In the genomic region with DNA sequence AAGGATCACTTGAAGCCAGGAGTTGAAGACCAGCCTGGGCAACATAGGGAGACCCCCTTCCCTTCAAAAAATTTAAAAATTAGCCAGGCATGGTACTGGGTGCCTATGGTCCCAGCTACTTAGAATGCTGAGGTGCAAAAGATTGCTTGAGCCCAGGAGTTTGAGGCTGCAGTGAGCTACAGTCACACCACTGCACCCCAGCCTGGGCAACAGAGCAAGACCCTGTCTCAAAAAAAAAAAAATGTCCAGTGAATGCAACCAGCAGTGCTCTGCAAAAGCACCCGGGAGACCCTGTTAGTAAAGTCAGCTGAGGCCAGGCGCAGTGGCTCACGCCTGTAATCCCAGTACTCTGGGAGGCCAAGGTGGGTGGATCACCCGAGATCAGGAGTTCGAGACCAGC, we compare ENCODE assay signal across 16 cellular contexts. TPM values are rescaled to one million over a fixed set of nuclear protein-coding genes. Genes with fewer than 3 reads are reported as not detected.
"Had no signal": no experiment of that assay in that cellular context is flagged by ENCODE, and none has a peak within 500 bp of the region (broad histone marks: within the 10 kb centered on the region; RNA-seq: fewer than 3 reads in every experiment).

No MANE protein-coding gene starts in this region.

RNA-seq across cellular contexts. Expression of a gene that starts 5.2 kb away (rescaled TPM):
- total RNA-seq: activated CD4-positive, alpha-beta T cell treated with anti-CD3 and anti-CD28 coated beads for 36 hours; activated CD4-positive, alpha-beta T cell treated with anti-CD3 and anti-CD28 coated beads, Interleukin-2, amount 10 ng/mL, durations not matched to agents 7 days and 5 days; activated CD8-positive, alpha-beta T cell treated with anti-CD3 and anti-CD28 coated beads, Interleukin-2, amount 10 ng/mL, durations not matched to agents 7 days and 5 days; activated naive CD8-positive, alpha-beta T cell treated with anti-CD3 and anti-CD28 coated beads, Interleukin-2, amount 10 ng/mL, durations not matched to agents 7 days and 5 days; activated T-helper 2 cell treated with anti-CD3 and anti-CD28 coated beads, Interferon-gamma antibody, Interleukin-2, Interleukin-4, amounts not matched to agents 10 μg/mL and 5 μg/mL and 100 μg/mL, durations not matched to agents 14 hours and 24 hours and 36 hours; ascending aorta; body of pancreas; bronchial epithelial cell; M059J; PC-3; Peyer's patch; Right ventricle myocardium inferior; T-cell; T-helper 17 cell; WTC11 had no signal

RNA-seq across cellular contexts. Expression of a gene that starts 36.1 kb away (rescaled TPM):
- total RNA-seq: activated CD4-positive, alpha-beta T cell treated with anti-CD3 and anti-CD28 coated beads for 36 hours; activated CD4-positive, alpha-beta T cell treated with anti-CD3 and anti-CD28 coated beads, Interleukin-2, amount 10 ng/mL, durations not matched to agents 7 days and 5 days; activated CD8-positive, alpha-beta T cell treated with anti-CD3 and anti-CD28 coated beads, Interleukin-2, amount 10 ng/mL, durations not matched to agents 7 days and 5 days; activated naive CD8-positive, alpha-beta T cell treated with anti-CD3 and anti-CD28 coated beads, Interleukin-2, amount 10 ng/mL, durations not matched to agents 7 days and 5 days; activated T-helper 2 cell treated with anti-CD3 and anti-CD28 coated beads, Interferon-gamma antibody, Interleukin-2, Interleukin-4, amounts not matched to agents 10 μg/mL and 5 μg/mL and 100 μg/mL, durations not matched to agents 14 hours and 24 hours and 36 hours; ascending aorta; bronchial epithelial cell; M059J; Right ventricle myocardium inferior; SK-MEL-5; T-helper 17 cell had no signal
